1 cellular context compared by ENCODE assay signal in genomic region chr17:44326867-44327444, GRCh38.
TF ChIP-seq lines count a peak whose summit lies in the region.

No MANE protein-coding gene starts in this region.

TF ChIP-seq in GM12878, 131 proteins besides CTCF, POLR2A, EP300 and RAD21 (continued from another document):
- no peak for TF ChIP-seq ZBTB11 (CRISPR knock-in tag; IDR thresholded peaks at IDR 0.05)
- TF ChIP-seq MYC (IDR thresholded peaks at IDR 0.05; ENCODE audit: insufficient read depth, insufficient read length, insufficient replicate concordance, low read length, severe bottlenecking): peak; percentile 29
- peak; percentile 77 for TF ChIP-seq CREB1 (IDR thresholded peaks at IDR 0.05; ENCODE audit: low read depth)
- no peak for TF ChIP-seq CHD4 (IDR thresholded peaks at IDR 0.05)
- TF ChIP-seq RELA (IDR thresholded peaks at IDR 0.05; ENCODE audit: borderline replicate concordance, partially characterized antibody): peak; percentile 20
- TF ChIP-seq EED (IDR thresholded peaks at IDR 0.05; ENCODE audit: low read depth): no peak
- TF ChIP-seq ATF7 (IDR thresholded peaks at IDR 0.05; ENCODE audit: low read depth): no peak
- no peak for TF ChIP-seq ZNF622 (IDR thresholded peaks at IDR 0.05)
- no peak for TF ChIP-seq ELK1 (IDR thresholded peaks at IDR 0.05; ENCODE audit: low read depth, low read length)
- TF ChIP-seq FOXM1 (IDR thresholded peaks at IDR 0.05; ENCODE audit: low read depth, low read length): no peak
- TF ChIP-seq NBN (IDR thresholded peaks at IDR 0.05): peak; percentile 29; the same call in 1 of the 2 replicates
- 0 out of 2 replicates have a peak, but pooled peaks have one; percentile 44 for TF ChIP-seq ZNF207 (IDR thresholded peaks at IDR 0.05; ENCODE audit: borderline replicate concordance)
- TF ChIP-seq SKIL (IDR thresholded peaks at IDR 0.05; ENCODE audit: low read depth, poor library complexity, severe bottlenecking): peak; percentile 59
- TF ChIP-seq ZNF384 (IDR thresholded peaks at IDR 0.05; ENCODE audit: borderline replicate concordance, low read depth, low read length): no peak
- no peak for TF ChIP-seq ZBTB4 (CRISPR knock-in tag; IDR thresholded peaks at IDR 0.05)
- no peak for TF ChIP-seq SUPT20H (IDR thresholded peaks at IDR 0.05; ENCODE audit: borderline replicate concordance, control insufficient read depth, low read depth, low read length)
- TF ChIP-seq MEF2B (IDR thresholded peaks at IDR 0.05; ENCODE audit: partially characterized antibody, poor library complexity, severe bottlenecking): peak; percentile 42
- TF ChIP-seq GABPA (IDR thresholded peaks at IDR 0.05; ENCODE audit: low read depth): no peak
- TF ChIP-seq SIX5 (IDR thresholded peaks at IDR 0.05; ENCODE audit: low read depth, low read length, severe bottlenecking): peak; percentile 18
- TF ChIP-seq USF1 (IDR thresholded peaks at IDR 0.05; ENCODE audit: borderline replicate concordance, extremely low read length, insufficient read depth, low read depth, low read length): peak; percentile 77
- peak in 1 of 2 experiments; percentile 27; a peak in 1 of 3 replicates for TF ChIP-seq EGR1 (IDR thresholded peaks at IDR 0.05; ENCODE audit: borderline replicate concordance in 1 of 2, low read depth in 2 of 2, low read length in 2 of 2)
- peak; percentile 89 for TF ChIP-seq SIN3A (IDR thresholded peaks at IDR 0.05; ENCODE audit: low read depth, low read length)
- no peak for TF ChIP-seq FOS (IDR thresholded peaks at IDR 0.05; ENCODE audit: borderline replicate concordance, extremely low read depth, insufficient read length)
- TF ChIP-seq HCFC1 (IDR thresholded peaks at IDR 0.05; ENCODE audit: low read length): peak; percentile 35; the same call in 1 of the 2 replicates
- peak; percentile 74 for TF ChIP-seq IKZF1 (conservative IDR thresholded peaks at IDR 0.05)
- no peak for TF ChIP-seq WRNIP1 (IDR thresholded peaks at IDR 0.05; ENCODE audit: borderline replicate concordance, low read depth, low read length)
- TF ChIP-seq RELB (IDR thresholded peaks at IDR 0.05; ENCODE audit: low read depth): peak; percentile 98
- TF ChIP-seq CBFB (IDR thresholded peaks at IDR 0.05; ENCODE audit: low read depth): 0 out of 2 replicates have a peak, but pooled peaks have one; percentile 30
- 0 out of 2 replicates have a peak, but pooled peaks have one; percentile 19 for TF ChIP-seq LARP7 (IDR thresholded peaks at IDR 0.05)
- no peak for TF ChIP-seq PML (IDR thresholded peaks at IDR 0.05; ENCODE audit: low read length)
- peak; percentile 35 to 54; a peak in 2 of 4 replicates for TF ChIP-seq IKZF2 (IDR thresholded peaks at IDR 0.05)
- TF ChIP-seq PBX3 (IDR thresholded peaks at IDR 0.05; ENCODE audit: insufficient replicate concordance, low read depth, low read length): no peak
- no peak for TF ChIP-seq IRF4 (IDR thresholded peaks at IDR 0.05; ENCODE audit: low read depth, low read length)
- TF ChIP-seq YBX1 (IDR thresholded peaks at IDR 0.05): no peak
- peak; percentile 10; the same call in 1 of the 2 replicates for TF ChIP-seq SMARCA5 (IDR thresholded peaks at IDR 0.05)
- no peak for TF ChIP-seq PKNOX1 (IDR thresholded peaks at IDR 0.05)
- no peak for TF ChIP-seq MYB (IDR thresholded peaks at IDR 0.05; ENCODE audit: borderline replicate concordance, low read depth, low read length)
TF ChIP-seq in GM12878: peak in this region for 38.
